15 cellular contexts compared by ENCODE assay signal in the genomic region with DNA sequence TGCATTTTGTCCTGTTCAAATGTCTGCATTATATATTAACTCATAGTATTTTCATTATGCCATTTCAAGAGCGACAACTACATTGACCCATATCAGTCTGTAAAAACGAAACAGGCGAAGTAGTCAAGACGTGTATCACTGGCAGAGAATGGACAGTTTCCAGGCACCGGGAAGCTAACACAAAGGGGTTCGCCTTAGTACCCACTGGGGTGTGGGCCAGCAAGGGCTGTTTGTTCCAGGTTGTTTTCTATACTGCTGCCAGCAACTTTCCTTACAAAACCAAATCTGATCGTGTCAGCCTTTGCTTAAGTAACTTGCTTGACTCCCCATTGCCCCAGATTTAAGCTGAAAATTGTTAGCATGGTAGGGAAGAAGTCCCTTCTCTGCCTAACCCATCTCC.
"Had no signal": no experiment of that assay in that cellular context is flagged by ENCODE, and none has a peak within 500 bp of the region (broad histone marks: within the 10 kb centered on the region; RNA-seq: fewer than 3 reads in every experiment).

No MANE protein-coding gene starts in this region.

- H3K9me3 Mint-ChIP-seq: activated naive CD4-positive, alpha-beta T cell treated with anti-CD3 and anti-CD28 coated beads, Interleukin-2, amount 50 U/mL, for 24 hours; immature natural killer cell; natural killer cell; T-helper 2 cell treated with Interferon-gamma antibody and Interleukin-4, amounts not matched to agents 5 μg/mL and 100 μg/mL, for 36 hours had no signal

- DNase-seq: activated CD4-positive, alpha-beta T cell treated with anti-CD3 and anti-CD28 coated beads, Interleukin-2, amount 50 U/mL, for 48 hours; activated gamma-delta T cell; erythroblast; foreskin melanocyte; heart left ventricle; immature natural killer cell; mesendoderm; natural killer cell; retina; stimulated activated CD4-positive, alpha-beta T cell treated with anti-CD3 and anti-CD28 coated beads, Interleukin-2, amount 100 ng/mL, for 48 hours; SW 1271; tibial artery had no signal

- H3K27ac Mint-ChIP-seq: activated naive CD4-positive, alpha-beta T cell treated with anti-CD3 and anti-CD28 coated beads, Interleukin-2, amount 50 U/mL, for 24 hours; immature natural killer cell; natural killer cell; T-helper 2 cell treated with Interferon-gamma antibody and Interleukin-4, amounts not matched to agents 5 μg/mL and 100 μg/mL, for 36 hours had no signal

- H3K36me3 Mint-ChIP-seq: activated naive CD4-positive, alpha-beta T cell treated with anti-CD3 and anti-CD28 coated beads, Interleukin-2, amount 50 U/mL, for 24 hours; immature natural killer cell; natural killer cell had no signal

- H3K4me1 Mint-ChIP-seq: activated naive CD4-positive, alpha-beta T cell treated with anti-CD3 and anti-CD28 coated beads, Interleukin-2, amount 50 U/mL, for 24 hours; immature natural killer cell; natural killer cell had no signal

- H3K4me3 Mint-ChIP-seq: activated naive CD4-positive, alpha-beta T cell treated with anti-CD3 and anti-CD28 coated beads, Interleukin-2, amount 50 U/mL, for 24 hours; immature natural killer cell; natural killer cell; T-helper 2 cell treated with Interferon-gamma antibody and Interleukin-4, amounts not matched to agents 5 μg/mL and 100 μg/mL, for 36 hours had no signal

- H3K27ac ChIP-seq: heart left ventricle, neutrophil, tibial artery had no signal

- ATAC-seq: natural killer cell had no signal
